ENCODE assay signal across 8 cellular contexts in genomic region chr5:124744170-124744911, GRCh38. TPM values are rescaled to one million over a fixed set of nuclear protein-coding genes. Genes with fewer than 3 reads are reported as not detected.
DNase-seq lines count a peak whose midpoint lies in the region; ATAC-seq and TF ChIP-seq lines count a peak whose summit lies in the region.

No MANE protein-coding gene starts in this region.

- ATAC-seq in HG03442 (IDR thresholded peaks at IDR 0.05; ENCODE audit: unreplicated experiment): no peak

- H3K4me1 ChIP-seq in right atrium auricular region: peaks cover 0 to 40% of the 10 kb centered on the region in 2 donors

- H3K36me3 ChIP-seq in right atrium auricular region: no peaks in the 10 kb centered on the region

- H3K27ac ChIP-seq in right atrium auricular region: peak overlapping the region; percentile 91 to 94

- DNase-seq in GM12864 (ENCODE audit: low read depth) (no peak), SW480 (ENCODE audit: low spot score) (peak; percentile 64), right atrium auricular region (ENCODE audit: low spot score) (peak; percentile 76), retinal pigment epithelial cell (ENCODE audit: low read depth) (no peak), AG20443 (ENCODE audit: low spot score) (no peak), NCI-H187 treated with DMSO at 0.1 percent for 48 hours (lab: John Stamatoyannopoulos, UW) (no peak)
- no peak for DNase-seq in activated CD8-positive, alpha-beta memory T cell treated with anti-CD3 and anti-CD28 coated beads, Interleukin-2, amount 50 U/mL, for 48 hours

- no peaks in the 10 kb centered on the region for H3K27me3 ChIP-seq in right atrium auricular region

- H3K4me3 ChIP-seq in GM12864 (ENCODE audit: low read depth, low read length) (peak overlapping the region; percentile 70), right atrium auricular region (peak overlapping the region; percentile 77 to 79), retinal pigment epithelial cell (ENCODE audit: low read length) (peak overlapping the region; percentile 61)

- TF ChIP-seq CTCF in GM12864 (IDR thresholded peaks at IDR 0.05; ENCODE audit: low read depth, low read length, missing control alignments) (no peak), right atrium auricular region (IDR thresholded peaks at IDR 0.05) (peak in 1 of 2 donors; percentile 24), retinal pigment epithelial cell (conservative IDR thresholded peaks at IDR 0.05; ENCODE audit: low read depth, low read length) (no peak)

- no peaks in the 10 kb centered on the region for H3K9me3 ChIP-seq in right atrium auricular region

RNA-seq across cellular contexts. Expression of gene ZNF608, which starts 2.1 kb away (rescaled TPM):
- total RNA-seq in right atrium auricular region: 10 to 100 TPM; 29.4 to 38.7 TPM

Comparison
In these comparisons a context has a peak if more than half of its experiments do, and no peak if none do; other contexts are left out.
1. DNase-seq: peak in SW480 (single experiment) and right atrium auricular region (single experiment); none in GM12864 (single experiment), retinal pigment epithelial cell (single experiment), AG20443 (single experiment), NCI-H187 treated with DMSO at 0.1 percent for 48 hours (single experiment) and activated CD8-positive, alpha-beta memory T cell treated with anti-CD3 and anti-CD28 coated beads, Interleukin-2, amount 50 U/mL, for 48 hours (single experiment).
2. Peak in every context shown above with its lines, with median percentiles within 50 percentile points of each other: H3K4me3 ChIP-seq.